9 cellular contexts compared by ENCODE assay signal in genomic region chr14:90062852-90063539, GRCh38. TPM values are rescaled to one million over a fixed set of nuclear protein-coding genes. Genes with fewer than 3 reads are reported as not detected.
DNase-seq lines count a peak whose midpoint lies in the region; ATAC-seq and TF ChIP-seq lines count a peak whose summit lies in the region.
"Had no signal": no experiment of that assay in that cellular context is flagged by ENCODE, and none has a peak within 500 bp of the region (broad histone marks: within the 10 kb centered on the region; RNA-seq: fewer than 3 reads in every experiment).

No MANE protein-coding gene starts in this region.

- DNase-seq in CD14-positive monocyte (ENCODE audit: low spot score) (no peak), NCI-H1436 treated with DMSO at 0.1 percent for 48 hours (lab: John Stamatoyannopoulos, UW) (no peak), DMS53 (lab: John Stamatoyannopoulos, UW) (no peak)
- DNase-seq in central memory CD8-positive, alpha-beta T cell (ENCODE audit: low spot score in 2 of 2) = no peak
- no peak for DNase-seq in naive thymus-derived CD8-positive, alpha-beta T cell
- DNase-seq in effector CD8-positive, alpha-beta T cell (lab: John Stamatoyannopoulos, UW) = no peak
- DNase-seq: MM.1S had no signal

- peaks cover 19 to 34% of the 10 kb centered on the region in 2 donors for H3K36me3 Mint-ChIP-seq in CD14-positive monocyte
- peaks cover 1% of the 10 kb centered on the region for H3K36me3 Mint-ChIP-seq in central memory CD8-positive, alpha-beta T cell (ENCODE audit: insufficient read depth)
- peaks cover 0 to 3% (median 2%) of the 10 kb centered on the region in 3 donors for H3K36me3 Mint-ChIP-seq in naive thymus-derived CD8-positive, alpha-beta T cell

- H3K36me3 ChIP-seq in HUES64 (ENCODE audit: insufficient read depth, low read length) = no peaks in the 10 kb centered on the region

- H3K4me3 Mint-ChIP-seq in CD14-positive monocyte = peak overlapping the region; percentile 98 to 99
- peak overlapping the region; percentile 80 for H3K4me3 Mint-ChIP-seq in central memory CD8-positive, alpha-beta T cell
- peak overlapping the region; percentile 70 to 97 (median 85) for H3K4me3 Mint-ChIP-seq in naive thymus-derived CD8-positive, alpha-beta T cell

- 41% methylated on average over 10 of the region's 10 CpGs for WGBS in HUES64

- peak overlapping the region; percentile 55 for H3K4me3 ChIP-seq in HUES64 (ENCODE audit: low read length)

- intact Hi-C loops in CD14-positive monocyte (cut with micrococcal nuclease) = loop anchor here in 1 of 2 donors (10.0 kb wide), 1 partner anchor 108 kb away; the partner anchor contains the start of genes EFCAB11 and TDP1

- peaks cover 39 to 73% (median 51%) of the 10 kb centered on the region in 3 donors for H3K27me3 Mint-ChIP-seq in CD14-positive monocyte (ENCODE audit: low read depth in 3 of 3)
- H3K27me3 Mint-ChIP-seq in central memory CD8-positive, alpha-beta T cell = peaks cover 76% of the 10 kb centered on the region
- H3K27me3 Mint-ChIP-seq in naive thymus-derived CD8-positive, alpha-beta T cell = peaks cover 44 to 71% (median 58%) of the 10 kb centered on the region in 5 donors

- POLR2A ChIA-PET in naive thymus-derived CD8-positive, alpha-beta T cell (lab: Charles Lee) = no interaction called here

- peaks cover 0 to 13% (median 8%) of the 10 kb centered on the region in 7 donors for H3K9me3 Mint-ChIP-seq in CD14-positive monocyte
- no peaks in the 10 kb centered on the region for H3K9me3 Mint-ChIP-seq in central memory CD8-positive, alpha-beta T cell
- peaks cover 0 to 2% (median 0%) of the 10 kb centered on the region in 9 donors for H3K9me3 Mint-ChIP-seq in naive thymus-derived CD8-positive, alpha-beta T cell

- peaks cover 78% of the 10 kb centered on the region for H3K27me3 ChIP-seq in HUES64 (ENCODE audit: insufficient read depth, low read length)

- no peaks in the 10 kb centered on the region for H3K9me3 ChIP-seq in HUES64 (ENCODE audit: insufficient read depth, low read depth, low read length)

- H3K4me1 ChIP-seq in HUES64 (ENCODE audit: insufficient read depth, low read length) = no peaks in the 10 kb centered on the region; the same call in 1 of the 2 replicates

- no peak overlapping the region for H3K9ac ChIP-seq in HUES64 (ENCODE audit: low read depth, low read length)

- no peak overlapping the region for H3K27ac ChIP-seq in HUES64 (ENCODE audit: low read depth, low read length)

- peak overlapping the region in 6 of 7 donors; percentile 45 to 88 (median 78) for H3K27ac Mint-ChIP-seq in CD14-positive monocyte
- H3K27ac Mint-ChIP-seq in central memory CD8-positive, alpha-beta T cell (ENCODE audit: low read depth) = no peak overlapping the region
- H3K27ac Mint-ChIP-seq in naive thymus-derived CD8-positive, alpha-beta T cell = peak overlapping the region in 2 of 10 donors; percentile 19 to 88

- no peak for ATAC-seq in central memory CD8-positive, alpha-beta T cell (replicated peaks; ENCODE audit: extremely low read depth, poor library complexity, severe bottlenecking)
- ATAC-seq in naive thymus-derived CD8-positive, alpha-beta T cell = no peak
- no peak for ATAC-seq in GM21619 (IDR thresholded peaks at IDR 0.05; ENCODE audit: unreplicated experiment)

- H3K4me1 Mint-ChIP-seq in CD14-positive monocyte = peaks cover 51% of the 10 kb centered on the region
- peaks cover 33% of the 10 kb centered on the region for H3K4me1 Mint-ChIP-seq in central memory CD8-positive, alpha-beta T cell
- peaks cover 12 to 29% (median 27%) of the 10 kb centered on the region in 4 donors for H3K4me1 Mint-ChIP-seq in naive thymus-derived CD8-positive, alpha-beta T cell

- TF ChIP-seq CTCF in CD14-positive monocyte (IDR thresholded peaks at IDR 0.05) = no peak

RNA-seq across cellular contexts. Expression of gene KCNK13, which starts 1.2 kb away (rescaled TPM):
- polyA plus RNA-seq in CD14-positive monocyte = 1 to 10 TPM; 2.9 to 4.2 TPM
- polyA plus RNA-seq in HUES64 (2013, experiment 1 of 2) = 0.40 TPM
- 0.25 TPM for polyA plus RNA-seq in HUES64 (2013, experiment 2 of 2)
- total RNA-seq in naive thymus-derived CD8-positive, alpha-beta T cell = not detected
- not detected for polyA plus RNA-seq in naive thymus-derived CD8-positive, alpha-beta T cell
